ENCODE assay signal across 8 cellular contexts in genomic region chr17:17849147-17849820, GRCh38. TPM values are rescaled to one million over a fixed set of nuclear protein-coding genes. Genes with fewer than 3 reads are reported as not detected.
DNase-seq lines count a peak whose midpoint lies in the region; ATAC-seq, FAIRE-seq and TF ChIP-seq lines count a peak whose summit lies in the region.

No MANE protein-coding gene starts in this region.

- WGBS in H1 (ENCODE audit: extremely low coverage in 1 of 2, insufficient coverage in 1 of 2, insufficient read length in 1 of 2, insufficient replicate concordance in 2 of 2, low coverage in 1 of 2, low lambda C conversion rate in 2 of 2, missing lambda C conversion rate in 1 of 2), 2 experiments, result 84% methylated on average over 5 of the region's 5 CpGs; no CpG with 5 or more reads in 1 of the 2 experiments
- 56% methylated on average over 5 of the region's 5 CpGs for WGBS in thymus

- H3K4me2 ChIP-seq in H1 (ENCODE audit: insufficient read depth in 1 of 2, low read depth in 2 of 2, low read length in 2 of 2) (no peak overlapping the region), parathyroid adenoma (ENCODE audit: low read length) (no peak overlapping the region)

- H3K4me1 ChIP-seq in H1 (replicated peaks in 1 of 4; ENCODE audit: control insufficient read depth in 3 of 4, insufficient read depth in 4 of 4, low read length in 3 of 4) (peaks cover 0 to 32% (median 20%) of the 10 kb centered on the region in 4 experiments; a peak in 6 of 7 replicates), parathyroid adenoma (no peaks in the 10 kb centered on the region), thymus (ENCODE audit: control insufficient read depth, insufficient read depth, low read length) (peaks cover 19% of the 10 kb centered on the region)

- no peak for TF ChIP-seq RAD21 in H1 (IDR thresholded peaks at IDR 0.05 in 1 of 2, conservative IDR thresholded peaks at IDR 0.05 in 1 of 2; ENCODE audit: low read depth in 2 of 2, low read length in 2 of 2)

- no peaks in the 10 kb centered on the region for H3K79me2 ChIP-seq in H1 (ENCODE audit: control insufficient read depth in 1 of 2, insufficient read depth in 2 of 2, low read length in 2 of 2)
- no peaks in the 10 kb centered on the region for H3K79me2 ChIP-seq in parathyroid adenoma

- H2AFZ ChIP-seq in H1 (ENCODE audit: low read length), result no peak overlapping the region
- H2AFZ ChIP-seq in parathyroid adenoma, result no peak overlapping the region

- peak overlapping the region; percentile 49; the same call in 1 of the 2 replicates for H2BK5ac ChIP-seq in H1 (ENCODE audit: low read depth, low read length)

- no peak overlapping the region for H4K5ac ChIP-seq in H1 (ENCODE audit: insufficient read length, low read depth, low read length)

- peak overlapping the region; percentile 92 for H3K27ac Mint-ChIP-seq in activated CD8-positive, alpha-beta T cell treated with anti-CD3 and anti-CD28 coated beads, Interleukin-2, amount 10 ng/mL, durations not matched to agents 7 days and 5 days

- no peak overlapping the region for H2BK120ac ChIP-seq in H1 (replicated peaks; ENCODE audit: low read depth, low read length)

- H3K9ac ChIP-seq in H1 (replicated peaks in 1 of 4; ENCODE audit: extremely low read depth in 1 of 4, low read depth in 3 of 4, low read length in 3 of 4), result no peak overlapping the region; a peak in 1 of 7 replicates
- H3K9ac ChIP-seq in parathyroid adenoma, result no peak overlapping the region

- H3K23ac ChIP-seq in H1 (ENCODE audit: insufficient read length), result no peak overlapping the region

- no peaks in the 10 kb centered on the region for H3K9me3 Mint-ChIP-seq in activated CD8-positive, alpha-beta T cell treated with anti-CD3 and anti-CD28 coated beads, Interleukin-2, amount 10 ng/mL, durations not matched to agents 7 days and 5 days (ENCODE audit: insufficient read depth)

- no peak for TF ChIP-seq EP300 in H1 (IDR thresholded peaks at IDR 0.05; ENCODE audit: borderline replicate concordance in 1 of 2, low read depth in 2 of 2, low read length in 2 of 2)

- no peaks in the 10 kb centered on the region for H3K27me3 Mint-ChIP-seq in activated CD8-positive, alpha-beta T cell treated with anti-CD3 and anti-CD28 coated beads, Interleukin-2, amount 10 ng/mL, durations not matched to agents 7 days and 5 days (ENCODE audit: low read depth)

- peak overlapping the region; percentile 46 for H4K91ac ChIP-seq in H1 (replicated peaks; ENCODE audit: insufficient read length, low read length)

- no peaks in the 10 kb centered on the region; a peak in 1 of 7 replicates for H3K27me3 ChIP-seq in H1 (replicated peaks in 1 of 4; ENCODE audit: control insufficient read depth in 3 of 4, extremely low read depth in 1 of 4, insufficient read depth in 3 of 4, low read length in 3 of 4)
- H3K27me3 ChIP-seq in parathyroid adenoma (ENCODE audit: control insufficient read depth, insufficient read depth, low read length), result no peaks in the 10 kb centered on the region
- H3K27me3 ChIP-seq in thymus (ENCODE audit: control insufficient read depth, insufficient read depth), result no peaks in the 10 kb centered on the region

- peak overlapping the region; percentile 82; the same call in 1 of the 2 replicates for H2BK20ac ChIP-seq in H1 (ENCODE audit: low read length)

- peak overlapping the region; percentile 86; the same call in 1 of the 2 replicates for H2BK12ac ChIP-seq in H1 (ENCODE audit: low read depth, low read length)

- H3K14ac ChIP-seq in H1 (ENCODE audit: insufficient read length), result no peak overlapping the region

- CTCF ChIA-PET in activated CD8-positive, alpha-beta T cell treated with anti-CD3 and anti-CD28 coated beads, Interleukin-2, amount 10 ng/mL, durations not matched to agents 7 days and 5 days (lab: Charles Lee), result interaction anchor here (1.0 to 3.6 kb wide), 14 partner anchors 8 to 184 kb away, joined by 3 to 33 read pairs (median 4); partner anchors contain the start of gene SREBF1
- CTCF ChIA-PET in H1 (lab: Charles Lee; ENCODE audit: partially characterized antibody), result interaction anchor here (0.9 to 5.9 kb wide), 10 partner anchors 11 to 70 kb away, joined by 3 to 44 read pairs (median 4); partner anchors contain the start of gene SREBF1

- TF ChIP-seq CTCF in H1 (IDR thresholded peaks at IDR 0.05; ENCODE audit: control extremely low read depth in 1 of 3, insufficient read depth in 1 of 3, low read depth in 1 of 3, low read length in 3 of 3) (no peak), parathyroid adenoma (IDR thresholded peaks at IDR 0.05) (no peak)

- peak overlapping the region; percentile 95 for H2BK15ac ChIP-seq in H1 (ENCODE audit: low read length)

- no peak overlapping the region for H3K4me3 ChIP-seq in H1 (ENCODE audit: extremely low read depth in 1 of 4, insufficient read depth in 2 of 4, low read depth in 3 of 4, low read length in 4 of 4)
- no peak overlapping the region for H3K4me3 ChIP-seq in parathyroid adenoma (ENCODE audit: low read depth, low read length)
- no peak overlapping the region for H3K4me3 ChIP-seq in thymus (ENCODE audit: low read length)

- peaks cover 24% of the 10 kb centered on the region for H3K36me3 Mint-ChIP-seq in activated CD8-positive, alpha-beta T cell treated with anti-CD3 and anti-CD28 coated beads, Interleukin-2, amount 10 ng/mL, durations not matched to agents 7 days and 5 days (ENCODE audit: low read depth)

- TF ChIP-seq POLR2A in GM18505 (IDR thresholded peaks at IDR 0.05; ENCODE audit: borderline replicate concordance, extremely low read depth, insufficient read depth, insufficient read length) (peak; percentile 27), H1 (IDR thresholded peaks at IDR 0.05; ENCODE audit: control extremely low read depth in 1 of 2, low read depth in 2 of 2, low read length in 2 of 2) (no peak)

- H3K4me3 Mint-ChIP-seq in activated CD8-positive, alpha-beta T cell treated with anti-CD3 and anti-CD28 coated beads, Interleukin-2, amount 10 ng/mL, durations not matched to agents 7 days and 5 days, result peak overlapping the region; percentile 63

- peak; percentile 96 for DNase-seq in MV-4-11 (lab: John Stamatoyannopoulos, UW)
- DNase-seq in activated CD8-positive, alpha-beta T cell treated with anti-CD3 and anti-CD28 coated beads, Interleukin-2, amount 10 ng/mL, durations not matched to agents 7 days and 5 days, result peak; percentile 95
- DNase-seq in H1 (ENCODE audit: low read depth in 1 of 2, low spot score in 2 of 2), result no peak
- no peak for DNase-seq in GM19238 (ENCODE audit: insufficient read length, low spot score)

- no peak overlapping the region for H3K56ac ChIP-seq in H1 (replicated peaks; ENCODE audit: insufficient read length, low read depth, low read length)

- H3K9me3 ChIP-seq in H1 (ENCODE audit: insufficient read depth in 2 of 2, low read depth in 1 of 2, low read length in 1 of 2) (no peaks in the 10 kb centered on the region), parathyroid adenoma (ENCODE audit: control insufficient read depth, low read length) (no peaks in the 10 kb centered on the region), thymus (ENCODE audit: control insufficient read depth) (no peaks in the 10 kb centered on the region)

- no peak for FAIRE-seq in H1 (lab: Jason Lieb, UNC)

- POLR2A ChIA-PET in activated CD8-positive, alpha-beta T cell treated with anti-CD3 and anti-CD28 coated beads, Interleukin-2, amount 10 ng/mL, durations not matched to agents 7 days and 5 days (lab: Charles Lee), result interaction anchor here (0.6 to 5.6 kb wide), 10 partner anchors 8 to 488 kb away, joined by 3 to 117 read pairs (median 5); partner anchors contain the start of gene SREBF1
- POLR2A ChIA-PET in H1 (lab: Charles Lee; ENCODE audit: partially characterized antibody), result interaction anchor here (0.7 to 7.6 kb wide), 8 partner anchors 9 to 39 kb away, joined by 3 to 63 read pairs (median 7); partner anchors contain the start of gene SREBF1

- 0 out of 2 replicates have a peak overlapping the region, but pooled peaks have one; percentile 27 for H3K18ac ChIP-seq in H1 (ENCODE audit: extremely low read depth, low read length)

- H3K23me2 ChIP-seq in H1 (ENCODE audit: low read depth, low read length), result no peaks in the 10 kb centered on the region

- peak overlapping the region; percentile 82; the same call in 1 of the 2 replicates for H2AK5ac ChIP-seq in H1 (ENCODE audit: low read depth, low read length)

- ATAC-seq in GM18505 (IDR thresholded peaks at IDR 0.05; ENCODE audit: unreplicated experiment) (no peak), HG03280 (IDR thresholded peaks at IDR 0.05; ENCODE audit: unreplicated experiment) (no peak)
- ATAC-seq in activated CD8-positive, alpha-beta T cell treated with anti-CD3 and anti-CD28 coated beads, Interleukin-2, amount 10 ng/mL, durations not matched to agents 7 days and 5 days, result peak; percentile 89

- H3K4me1 Mint-ChIP-seq in activated CD8-positive, alpha-beta T cell treated with anti-CD3 and anti-CD28 coated beads, Interleukin-2, amount 10 ng/mL, durations not matched to agents 7 days and 5 days (ENCODE audit: low read depth), result peaks cover 81% of the 10 kb centered on the region

- H3K27ac ChIP-seq in H1 (ENCODE audit: low read depth, low read length) (no peak overlapping the region), parathyroid adenoma (peak overlapping the region; percentile 11), thymus (ENCODE audit: low read depth) (peak overlapping the region; percentile 75)

- no peak overlapping the region for H4K8ac ChIP-seq in H1 (ENCODE audit: extremely low read depth, insufficient read depth, low read length)

- no peak overlapping the region for H3K4ac ChIP-seq in H1 (replicated peaks; ENCODE audit: insufficient read length, low read depth, low read length)

- H3K36me3 ChIP-seq in H1 (ENCODE audit: control insufficient read depth in 2 of 4, insufficient read depth in 4 of 4, low read length in 3 of 4) (no peaks in the 10 kb centered on the region), parathyroid adenoma (ENCODE audit: control insufficient read depth, insufficient read depth, low read length) (no peaks in the 10 kb centered on the region), thymus (ENCODE audit: control insufficient read depth, insufficient read depth) (peaks cover 4% of the 10 kb centered on the region)

- H3K79me1 ChIP-seq in H1 (ENCODE audit: low read depth, low read length), result no peaks in the 10 kb centered on the region

- peaks cover 0 to 1% of the 10 kb centered on the region in 2 experiments for H4K20me1 ChIP-seq in H1 (replicated peaks in 1 of 2; ENCODE audit: control insufficient read depth in 1 of 2, insufficient read depth in 2 of 2, low read length in 2 of 2)

RNA-seq across cellular contexts. Expression of gene SREBF1, which starts 12.5 kb away (rescaled TPM):
- 100 to 1,000 TPM; 212 to 254 TPM for total RNA-seq in activated CD8-positive, alpha-beta T cell treated with anti-CD3 and anti-CD28 coated beads, Interleukin-2, amount 10 ng/mL, durations not matched to agents 7 days and 5 days
- 69.9 and 70.8 TPM in 2 replicates for total RNA-seq in H1 (2021; fragmentation: NEBNext Ultra II Directional; extraction: Animal tissue kit (Norgen Biotek cat#: 25700))
- polyA plus RNA-seq in H1 (2011; rRNA removed) (28.6 and 64.6 TPM in 2 replicates), thymus (53.3 TPM)
- 34.1 TPM for polyA plus RNA-seq in H1 (2011; cell fraction: cytosol; rRNA removed)
- polyA plus RNA-seq in H1 (2011; cell fraction: nucleus; rRNA removed), result 270 TPM
- 45.2 to 64.7 TPM (median 53.7 TPM) in 4 replicates for polyA plus RNA-seq in H1 (2012, experiment 1 of 2)
- 36.4 TPM for polyA plus RNA-seq in H1 (2012, experiment 2 of 2)
- polyA plus RNA-seq in H1 (2013, experiment 1 of 2), result 88.4 TPM
- 76.5 TPM for polyA plus RNA-seq in H1 (2013, experiment 2 of 2)
- polyA minus RNA-seq in H1 (2011; rRNA and poly(A)+ RNA removed), result 21.0 and 35.5 TPM in 2 replicates
- polyA minus RNA-seq in H1 (2011; cell fraction: cytosol; rRNA and poly(A)+ RNA removed), result 60.1 TPM
- polyA minus RNA-seq in H1 (2011; cell fraction: nucleus; rRNA and poly(A)+ RNA removed), result 90.1 TPM

Comparison
In these comparisons a context has a peak if more than half of its experiments do, and no peak if none do; other contexts are left out.
1. DNase-seq: peak in MV-4-11 (single experiment) and activated CD8-positive, alpha-beta T cell treated with anti-CD3 and anti-CD28 coated beads, Interleukin-2, amount 10 ng/mL, durations not matched to agents 7 days and 5 days (single experiment); none in H1 (0 of 2) and GM19238 (single experiment).